Comparison of ENCODE assay signal across 9 cellular contexts in the genomic region with DNA sequence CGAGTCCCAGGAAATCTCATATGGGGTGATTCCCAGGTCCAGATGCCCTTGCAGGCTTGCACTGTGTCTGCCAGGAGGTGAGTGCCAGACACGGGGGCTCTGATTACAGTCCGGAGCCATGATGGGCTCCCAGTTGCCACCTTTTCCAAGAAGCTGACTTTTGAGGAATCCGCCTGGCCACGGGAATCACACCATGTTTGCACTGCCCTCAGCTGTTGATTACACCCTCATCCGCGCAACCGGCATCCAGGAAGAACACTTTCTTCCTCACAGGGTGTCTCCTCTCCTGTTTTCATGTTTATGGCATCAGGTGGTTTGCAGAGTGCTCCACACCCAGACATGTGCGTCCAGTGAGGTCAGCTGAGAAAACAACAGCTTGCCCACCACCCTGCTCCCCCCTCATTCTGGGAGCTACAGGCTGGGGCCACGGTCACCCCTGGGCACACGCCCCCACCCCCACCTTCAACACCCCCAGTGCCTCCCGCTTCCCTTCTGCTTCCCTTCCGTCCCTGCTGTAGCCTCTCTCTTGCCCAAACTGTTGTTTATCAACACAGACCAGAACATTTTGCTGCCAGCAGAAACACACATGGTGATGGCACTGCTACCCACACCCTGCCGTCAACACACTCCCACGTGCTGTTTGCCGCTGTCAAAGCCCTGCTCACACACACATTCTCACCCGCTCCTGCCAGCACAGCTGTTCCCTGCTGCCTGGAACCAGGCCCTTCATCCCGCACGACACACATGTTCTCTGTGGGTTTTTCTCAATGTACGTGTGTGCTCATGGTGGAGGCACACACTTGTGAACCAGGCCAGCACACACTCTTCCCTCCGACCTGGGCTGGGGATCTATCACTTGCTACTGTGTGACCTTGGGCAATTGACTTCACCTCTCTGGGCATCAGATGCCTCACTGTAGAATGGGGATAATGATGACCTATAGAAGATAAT. TPM values are rescaled to one million over a fixed set of nuclear protein-coding genes. Genes with fewer than 3 reads are reported as not detected.
A peak's percentile ranks its signal among the peaks of the same experiment; 100 is the strongest.
DNase-seq lines count a peak whose midpoint lies in the region; ATAC-seq and TF ChIP-seq lines count a peak whose summit lies in the region.
"Had no signal": no experiment of that assay in that cellular context is flagged by ENCODE, and none has a peak within 500 bp of the region (broad histone marks: within the 10 kb centered on the region; RNA-seq: fewer than 3 reads in every experiment).

No MANE protein-coding gene starts in this region.

- TF ChIP-seq POLR2A in stomach (IDR thresholded peaks at IDR 0.05) = no peak

- no peak for TF ChIP-seq EP300 in stomach (IDR thresholded peaks at IDR 0.05)

- no peaks in the 10 kb centered on the region for H3K9me3 ChIP-seq in stomach

- H3K4me1 ChIP-seq in stomach = peaks cover 27 to 38% (median 29%) of the 10 kb centered on the region in 4 donors

- peak overlapping the region; percentile 28 to 78 (median 71) for H3K27ac ChIP-seq in stomach
- H3K27ac ChIP-seq: 22Rv1 had no signal

- DNase-seq in DMS 273 (lab: John Stamatoyannopoulos, UW; ENCODE audit: unreplicated experiment) = peak; percentile 34
- DNase-seq in DMS 273 treated with DMSO at 0.1 percent for 48 hours (lab: John Stamatoyannopoulos, UW) = no peak
- DNase-seq in amygdala (lab: John Stamatoyannopoulos, UW) = peak in 46 of 56 donors; percentile 26 to 86 (median 64)
- peak; percentile 67 for DNase-seq in left kidney (ENCODE audit: low read depth, low spot score)
- DNase-seq in stomach = peak; percentile 51
- DNase-seq in activated CD4-positive, CD25-positive, alpha-beta regulatory T cell treated with anti-CD3 and anti-CD28 coated beads, Interleukin-2, amount 50 U/mL, for 72 hours = no peak
- DNase-seq in NCI-H2196 treated with DMSO at 0.1 percent for 48 hours (lab: John Stamatoyannopoulos, UW; ENCODE audit: unreplicated experiment) = no peak

- no peaks in the 10 kb centered on the region for H3K36me3 ChIP-seq in stomach

- no peak for ATAC-seq in GM19023 (IDR thresholded peaks at IDR 0.05; ENCODE audit: unreplicated experiment)

- no peaks in the 10 kb centered on the region for H3K27me3 ChIP-seq in stomach

- intact Hi-C loops in stomach (cut with DNase I; ENCODE audit: low total_unique reads) = no loop called here

- 51 to 68% (median 53%) methylated on average over 21 of the region's 21 CpGs for WGBS in stomach, 5 donors

- no peak overlapping the region for H3K4me3 ChIP-seq in stomach

- TF ChIP-seq CTCF in stomach (IDR thresholded peaks at IDR 0.05) = no peak

RNA-seq across cellular contexts. Expression of a gene that starts 35.8 kb away (rescaled TPM):
- total RNA-seq in stomach = 100 to 1,000 TPM in 4 of 5 donors, 10 to 100 TPM in 1; 89.9 to 188 (median 154) TPM
- 100 to 1,000 TPM; 122 to 176 (median 170) TPM for polyA plus RNA-seq in stomach

RNA-seq across cellular contexts. Expression of a gene that starts 45.2 kb away (rescaled TPM):
- total RNA-seq in stomach = 10 to 100 TPM in 4 of 5 donors, 1 to 10 TPM in 1; 2.3 to 43.2 (median 24.9) TPM
- 10 to 100 TPM; 12.1 to 20.0 (median 16.3) TPM for polyA plus RNA-seq in stomach

Comparison
In these comparisons a context has a peak if more than half of its experiments do, and no peak if none do; other contexts are left out.
1. DNase-seq: peak in DMS 273 (single experiment), amygdala (46 of 56), left kidney (single experiment) and stomach (single experiment); none in DMS 273 treated with DMSO at 0.1 percent for 48 hours (single experiment), activated CD4-positive, CD25-positive, alpha-beta regulatory T cell treated with anti-CD3 and anti-CD28 coated beads, Interleukin-2, amount 50 U/mL, for 72 hours (single experiment) and NCI-H2196 treated with DMSO at 0.1 percent for 48 hours (single experiment).